Comparison of ENCODE assay signal across 7 cellular contexts in the genomic region with DNA sequence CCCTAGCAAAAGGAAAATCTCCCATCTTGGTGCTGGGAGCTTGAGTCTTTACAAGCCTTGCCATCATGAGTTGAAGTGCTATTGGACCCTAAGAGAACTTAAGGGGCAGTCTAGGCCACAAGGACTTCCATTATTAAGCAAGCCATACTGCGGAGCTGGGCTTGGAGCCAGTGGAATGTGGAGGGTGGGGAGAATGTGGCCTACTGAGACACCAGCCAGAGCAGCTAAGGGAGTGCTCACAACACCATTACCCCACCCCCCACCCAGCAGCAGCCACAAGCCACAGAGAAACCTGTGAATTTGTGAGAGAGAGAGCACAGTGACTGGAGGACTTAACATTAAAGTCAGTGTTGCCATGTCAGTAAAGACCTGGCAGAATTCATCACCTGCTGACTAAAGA.
A peak's percentile ranks its signal among the peaks of the same experiment; 100 is the strongest.
DNase-seq lines count a peak whose midpoint lies in the region; ATAC-seq, FAIRE-seq and TF ChIP-seq lines count a peak whose summit lies in the region.
"Not testable (repeated sequence)": the region's sequence is repeated elsewhere in the genome, so short reads cannot be mapped to it uniquely, and the experiment has no call there.

No MANE protein-coding gene starts in this region.

- TF ChIP-seq CTCF in bronchial epithelial cell (IDR thresholded peaks at IDR 0.05; ENCODE audit: insufficient read depth, low read length, severe bottlenecking); lung (IDR thresholded peaks at IDR 0.05; ENCODE audit: control extremely low read depth, extremely low read depth): not testable (repeated sequence)

- peak; percentile 53 for FAIRE-seq in H54 (lab: Jason Lieb, UNC)
- FAIRE-seq in RCC 7860 (lab: Jason Lieb, UNC), result peak; percentile 4
- not testable (repeated sequence) for FAIRE-seq in bronchial epithelial cell (lab: Jason Lieb, UNC)
- peak; percentile 73 for FAIRE-seq in urothelium cell line (lab: Jason Lieb, UNC)

- WGBS in lung, 2 donors, result 74 to 88% methylated on average over 1 of the region's 1 CpG

- not testable (repeated sequence) for H3K9me3 ChIP-seq in lung (ENCODE audit: control insufficient read depth in 2 of 2, insufficient read depth in 1 of 2, low read length in 1 of 2)

- TF ChIP-seq POLR2A in H54 (IDR thresholded peaks at IDR 0.05; ENCODE audit: low read depth, low read length), result not testable (repeated sequence)

- ATAC-seq in lung (ENCODE audit: insufficient read depth, low FRiP score), result peak; percentile 34

- not testable (repeated sequence) for H3K4me1 ChIP-seq in lung (ENCODE audit: control insufficient read depth in 2 of 2, insufficient read depth in 2 of 2, low read length in 2 of 2)

- DNase-seq in H54 (ENCODE audit: insufficient read length, low spot score), result not testable (repeated sequence)
- DNase-seq in Jurkat, Clone E6-1 (ENCODE audit: low read depth, low spot score), result peak; percentile 34
- peak; percentile 61 for DNase-seq in RCC 7860 (ENCODE audit: low spot score)
- DNase-seq in bronchial epithelial cell (ENCODE audit: low read depth), result peak; percentile 10
- peak; percentile 3 for DNase-seq in iris pigment epithelial cell (ENCODE audit: low read depth)
- peak; percentile 69 for DNase-seq in lung (ENCODE audit: low spot score)
- peak; percentile 65 for DNase-seq in urothelium cell line (ENCODE audit: low spot score)

- H3K27ac ChIP-seq in lung (ENCODE audit: low read depth in 1 of 2, low read length in 1 of 2), result not testable (repeated sequence)

- not testable (repeated sequence) for H3K4me3 ChIP-seq in Jurkat, Clone E6-1 (ENCODE audit: low read length); bronchial epithelial cell (ENCODE audit: low read depth, low read length); lung

- not testable (repeated sequence) for H3K27me3 ChIP-seq in bronchial epithelial cell (ENCODE audit: control insufficient read depth, insufficient read depth, low read length); lung (ENCODE audit: control insufficient read depth, insufficient read depth)

- H3K36me3 ChIP-seq in bronchial epithelial cell (ENCODE audit: control insufficient read depth, insufficient read depth, low read length); lung (ENCODE audit: control insufficient read depth in 2 of 2, insufficient read depth in 2 of 2, low read length in 2 of 2): not testable (repeated sequence)
